ENCODE assay signal across 14 cellular contexts in genomic region chr5:67012241-67012640, GRCh38.
A peak's percentile ranks its signal among the peaks of the same experiment; 100 is the strongest.
DNase-seq lines count a peak whose midpoint lies in the region; ATAC-seq, FAIRE-seq and TF ChIP-seq lines count a peak whose summit lies in the region.
"Had no signal": no experiment of that assay in that cellular context is flagged by ENCODE, and none has a peak within 500 bp of the region (broad histone marks: within the 10 kb centered on the region; RNA-seq: fewer than 3 reads in every experiment).

No MANE protein-coding gene starts in this region.

- POLR2A ChIA-PET in SK-N-SH (lab: Yijun Ruan, JAX), result interaction anchor here (0.6 kb wide), 1 partner anchor 375 kb away, joined by 4 read pairs; no protein-coding TSS in a partner anchor
- POLR2A ChIA-PET in RWPE1 (lab: Yijun Ruan, JAX; ENCODE audit: low non-redundant PET), result no interaction called here

- H3K4me1 ChIP-seq in SK-N-SH (ENCODE audit: control insufficient read depth in 1 of 2, insufficient read depth in 2 of 2, low read depth in 1 of 2, low read length in 1 of 2) (peaks cover 19% of the 10 kb centered on the region in 2 experiments), small intestine (ENCODE audit: control insufficient read depth in 2 of 2, insufficient read depth in 1 of 2, low read depth in 1 of 2, low read length in 1 of 2) (peaks cover 4 to 7% of the 10 kb centered on the region in 2 donors)
- H3K4me1 ChIP-seq: colonic mucosa had no signal

- WGBS in SK-N-SH (ENCODE audit: low lambda C conversion rate), result 67% methylated on average over 1 of the region's 1 CpG
- 85 to 100% (median 89%) methylated on average over 1 of the region's 1 CpG for WGBS in small intestine, 3 donors

- H3K9me3 ChIP-seq in SK-N-SH, result no peaks in the 10 kb centered on the region
- no peaks in the 10 kb centered on the region for H3K9me3 ChIP-seq in small intestine (ENCODE audit: control insufficient read depth, low read depth)
- H3K9me3 ChIP-seq: colonic mucosa had no signal

- H4K20me1 ChIP-seq in SK-N-SH (ENCODE audit: insufficient read depth), result no peaks in the 10 kb centered on the region

- H3K9ac ChIP-seq in SK-N-SH, result no peak overlapping the region
- H3K9ac ChIP-seq: KMS-11 had no signal

- no peaks in the 10 kb centered on the region for H3K36me3 ChIP-seq in SK-N-SH (replicated peaks in 1 of 2; ENCODE audit: control insufficient read depth in 1 of 2, insufficient read depth in 2 of 2, low read length in 1 of 2)
- peaks cover 0 to 1% of the 10 kb centered on the region in 2 donors for H3K36me3 ChIP-seq in small intestine (ENCODE audit: control insufficient read depth in 2 of 2, insufficient read depth in 2 of 2, low read length in 2 of 2)
- H3K36me3 ChIP-seq: colonic mucosa had no signal

- no peak for ATAC-seq in SK-N-SH treated with all-trans-retinoic acid at 6 μM for 48 hours
- ATAC-seq in esophagus mucosa, result peak; percentile 70
- ATAC-seq in HG02571 (IDR thresholded peaks at IDR 0.05; ENCODE audit: unreplicated experiment), result no peak
- ATAC-seq in GM18909 (IDR thresholded peaks at IDR 0.05; ENCODE audit: poor library complexity, unreplicated experiment), result no peak

- CTCF ChIA-PET in SK-N-SH (lab: Yijun Ruan, JAX), result interaction anchor here (1.1 kb wide), 1 partner anchor 197 kb away, joined by 3 read pairs; no protein-coding TSS in a partner anchor
- CTCF ChIA-PET in RWPE1 (lab: Yijun Ruan, JAX), result interaction anchor here (1.3 kb wide), 1 partner anchor 51 kb away, joined by 3 read pairs; no protein-coding TSS in a partner anchor

- H3K79me2 ChIP-seq in SK-N-SH (ENCODE audit: insufficient read depth), result no peaks in the 10 kb centered on the region; the same call in 1 of the 2 replicates

- TF ChIP-seq EP300 in SK-N-SH (IDR thresholded peaks at IDR 0.05; ENCODE audit: borderline replicate concordance in 1 of 2, low read depth in 1 of 2, low read length in 1 of 2), result peak in 1 of 2 experiments; percentile 22; a peak in 1 of 4 replicates

- no peaks in the 10 kb centered on the region for H3K27me3 ChIP-seq in SK-N-SH (ENCODE audit: insufficient read depth)
- H3K27me3 ChIP-seq in small intestine (ENCODE audit: control insufficient read depth in 2 of 2, insufficient read depth in 2 of 2, low read length in 2 of 2), result no peaks in the 10 kb centered on the region
- H3K27me3 ChIP-seq: colonic mucosa had no signal

- no peaks in the 10 kb centered on the region for H3K9me2 ChIP-seq in SK-N-SH

- H3F3A ChIP-seq in SK-N-SH (replicated peaks; ENCODE audit: insufficient read depth), result peaks cover 16% of the 10 kb centered on the region

- H2AFZ ChIP-seq in SK-N-SH (ENCODE audit: low read depth), result no peak overlapping the region

- peak overlapping the region; percentile 58 for H3K4me2 ChIP-seq in SK-N-SH
- H3K4me2 ChIP-seq: KMS-11 had no signal

- TF ChIP-seq RAD21 in SK-N-SH (IDR thresholded peaks at IDR 0.05; ENCODE audit: low read length), result no peak

- H3K27ac ChIP-seq in SK-N-SH (ENCODE audit: low read depth in 2 of 2, low read length in 1 of 2) (peak overlapping the region; percentile 81 to 85; a peak in 3 of 4 replicates), RWPE1 (no peak overlapping the region), small intestine (ENCODE audit: low read depth in 1 of 2, low read length in 1 of 2) (no peak overlapping the region)
- H3K27ac ChIP-seq: colonic mucosa, KMS-11 had no signal

- FAIRE-seq in small intestine (lab: Jason Lieb, UNC), result no peak

- DNase-seq in SK-N-SH (no peak), RWPE1 (ENCODE audit: low spot score) (peak; percentile 70), small intestine (peak; percentile 14), NCI-H526 treated with DMSO at 0.1 percent for 48 hours (lab: John Stamatoyannopoulos, UW) (no peak)
- DNase-seq: 8988T; activated effector memory CD4-positive, alpha-beta T cell treated with Interleukin-2 at 50 U/mL for 16 hours; colonic mucosa; nucleus accumbens; RPMI8226 had no signal

- TF ChIP-seq CTCF in SK-N-SH (IDR thresholded peaks at IDR 0.05) (no peak), RWPE1 (conservative IDR thresholded peaks at IDR 0.05; ENCODE audit: low read depth) (no peak)

- no peak overlapping the region for H3K4me3 ChIP-seq in SK-N-SH (ENCODE audit: low read depth in 2 of 2, low read length in 1 of 2)
- H3K4me3 ChIP-seq in small intestine (ENCODE audit: low read depth in 1 of 2, low read length in 2 of 2), result no peak overlapping the region
- H3K4me3 ChIP-seq: colonic mucosa had no signal

TF ChIP-seq in SK-N-SH, 30 proteins besides CTCF, POLR2A, EP300 and RAD21:
- TF ChIP-seq TCF12 (IDR thresholded peaks at IDR 0.05) (0 out of 2 replicates have a peak, but pooled peaks have one; percentile 12), FOSL2 (IDR thresholded peaks at IDR 0.05; ENCODE audit: borderline replicate concordance, low read depth) (peak; percentile 47; the same call in 1 of the 2 replicates), SIN3A (IDR thresholded peaks at IDR 0.05; ENCODE audit: borderline replicate concordance, low read depth, low read length) (no peak)

TF ChIP-seq in SK-N-SH treated with all-trans-retinoic acid at 6 μM for 48 hours, 23 proteins besides CTCF, POLR2A, EP300 and RAD21 (continues in another document):
- no peak for TF ChIP-seq ZNF70 (CRISPR knock-in tag; IDR thresholded peaks at IDR 0.05)
- no peak for TF ChIP-seq ZC3H10 (CRISPR knock-in tag; IDR thresholded peaks at IDR 0.05)
- TF ChIP-seq, protein P1, sequence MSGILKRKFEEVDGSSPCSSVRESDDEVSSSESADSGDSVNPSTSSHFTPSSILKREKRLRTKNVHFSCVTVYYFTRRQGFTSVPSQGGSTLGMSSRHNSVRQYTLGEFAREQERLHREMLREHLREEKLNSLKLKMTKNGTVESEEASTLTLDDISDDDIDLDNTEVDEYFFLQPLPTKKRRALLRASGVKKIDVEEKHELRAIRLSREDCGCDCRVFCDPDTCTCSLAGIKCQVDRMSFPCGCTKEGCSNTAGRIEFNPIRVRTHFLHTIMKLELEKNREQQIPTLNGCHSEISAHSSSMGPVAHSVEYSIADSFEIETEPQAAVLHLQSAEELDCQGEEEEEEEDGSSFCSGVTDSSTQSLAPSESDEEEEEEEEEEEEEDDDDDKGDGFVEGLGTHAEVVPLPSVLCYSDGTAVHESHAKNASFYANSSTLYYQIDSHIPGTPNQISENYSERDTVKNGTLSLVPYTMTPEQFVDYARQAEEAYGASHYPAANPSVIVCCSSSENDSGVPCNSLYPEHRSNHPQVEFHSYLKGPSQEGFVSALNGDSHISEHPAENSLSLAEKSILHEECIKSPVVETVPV (CRISPR knock-in tag; IDR thresholded peaks at IDR 0.05), result no peak
- TF ChIP-seq OSR1 (CRISPR knock-in tag; IDR thresholded peaks at IDR 0.05), result no peak
- TF ChIP-seq ISL1 (CRISPR knock-in tag; IDR thresholded peaks at IDR 0.05), result no peak
- TF ChIP-seq ARNTL (CRISPR knock-in tag; IDR thresholded peaks at IDR 0.05; ENCODE audit: borderline replicate concordance, low read depth), result no peak
- no peak for TF ChIP-seq RARB (CRISPR knock-in tag; IDR thresholded peaks at IDR 0.05)
- no peak for TF ChIP-seq GLIS3 (CRISPR knock-in tag; IDR thresholded peaks at IDR 0.05)
- TF ChIP-seq, protein P2, sequence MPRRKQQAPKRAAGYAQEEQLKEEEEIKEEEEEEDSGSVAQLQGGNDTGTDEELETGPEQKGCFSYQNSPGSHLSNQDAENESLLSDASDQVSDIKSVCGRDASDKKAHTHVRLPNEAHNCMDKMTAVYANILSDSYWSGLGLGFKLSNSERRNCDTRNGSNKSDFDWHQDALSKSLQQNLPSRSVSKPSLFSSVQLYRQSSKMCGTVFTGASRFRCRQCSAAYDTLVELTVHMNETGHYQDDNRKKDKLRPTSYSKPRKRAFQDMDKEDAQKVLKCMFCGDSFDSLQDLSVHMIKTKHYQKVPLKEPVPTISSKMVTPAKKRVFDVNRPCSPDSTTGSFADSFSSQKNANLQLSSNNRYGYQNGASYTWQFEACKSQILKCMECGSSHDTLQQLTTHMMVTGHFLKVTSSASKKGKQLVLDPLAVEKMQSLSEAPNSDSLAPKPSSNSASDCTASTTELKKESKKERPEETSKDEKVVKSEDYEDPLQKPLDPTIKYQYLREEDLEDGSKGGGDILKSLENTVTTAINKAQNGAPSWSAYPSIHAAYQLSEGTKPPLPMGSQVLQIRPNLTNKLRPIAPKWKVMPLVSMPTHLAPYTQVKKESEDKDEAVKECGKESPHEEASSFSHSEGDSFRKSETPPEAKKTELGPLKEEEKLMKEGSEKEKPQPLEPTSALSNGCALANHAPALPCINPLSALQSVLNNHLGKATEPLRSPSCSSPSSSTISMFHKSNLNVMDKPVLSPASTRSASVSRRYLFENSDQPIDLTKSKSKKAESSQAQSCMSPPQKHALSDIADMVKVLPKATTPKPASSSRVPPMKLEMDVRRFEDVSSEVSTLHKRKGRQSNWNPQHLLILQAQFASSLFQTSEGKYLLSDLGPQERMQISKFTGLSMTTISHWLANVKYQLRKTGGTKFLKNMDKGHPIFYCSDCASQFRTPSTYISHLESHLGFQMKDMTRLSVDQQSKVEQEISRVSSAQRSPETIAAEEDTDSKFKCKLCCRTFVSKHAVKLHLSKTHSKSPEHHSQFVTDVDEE (CRISPR knock-in tag; IDR thresholded peaks at IDR 0.05), result no peak
- TF ChIP-seq TCF4 (CRISPR knock-in tag; IDR thresholded peaks at IDR 0.05; ENCODE audit: borderline replicate concordance), result no peak
- TF ChIP-seq POU6F1 (CRISPR knock-in tag; IDR thresholded peaks at IDR 0.05; ENCODE audit: borderline replicate concordance, low read depth), result no peak

Comparison
In these comparisons a context has a peak if more than half of its experiments do, and no peak if none do; other contexts are left out.
1. DNase-seq: peak in RWPE1 (single experiment) and small intestine (single experiment); none in SK-N-SH (single experiment) and NCI-H526 treated with DMSO at 0.1 percent for 48 hours (single experiment).
2. H3K27ac ChIP-seq: peak in SK-N-SH (2 of 2); none in RWPE1 (single experiment) and small intestine (0 of 2).